In genomic region chr7:148982596-148983219, GRCh38 we compare ENCODE assay signal across 9 cellular contexts. TPM values are rescaled to one million over a fixed set of nuclear protein-coding genes. Genes with fewer than 3 reads are reported as not detected.
A peak's percentile ranks its signal among the peaks of the same experiment; 100 is the strongest.
DNase-seq lines count a peak whose midpoint lies in the region; ATAC-seq and TF ChIP-seq lines count a peak whose summit lies in the region.
"Had no signal": no experiment of that assay in that cellular context is flagged by ENCODE, and none has a peak within 500 bp of the region (broad histone marks: within the 10 kb centered on the region; RNA-seq: fewer than 3 reads in every experiment).

No MANE protein-coding gene starts in this region.

- DNase-seq in heart left ventricle (no peak), Right ventricle myocardium superior (no peak), PC-9 (no peak)
- DNase-seq in effector memory CD4-positive, alpha-beta T cell = no peak

- no TSS peak for BruUV-seq in PC-9 (replicated peaks; lab: Mats Ljungman, UMichigan)

- POLR2A ChIA-PET in PC-9 (lab: Charles Lee; ENCODE audit: unreplicated experiment) = interaction anchor here (0.6 to 0.9 kb wide), 2 partner anchors 16 to 83 kb away, joined by 4 read pairs; no protein-coding TSS in a partner anchor

- H3K4me1 ChIP-seq in heart left ventricle (peaks cover 4 to 44% (median 18%) of the 10 kb centered on the region in 12 donors), PC-9 (replicated peaks; ENCODE audit: insufficient read depth) (peaks cover 20% of the 10 kb centered on the region; the same call in 1 of the 2 replicates)
- peaks cover 5% of the 10 kb centered on the region for H3K4me1 ChIP-seq in effector memory CD4-positive, alpha-beta T cell (ENCODE audit: control insufficient read depth, insufficient read depth, low read length, poor library complexity, severe bottlenecking)
- H3K4me1 ChIP-seq: foreskin keratinocyte had no signal

- H3K36me3 ChIP-seq in heart left ventricle (no peaks in the 10 kb centered on the region), PC-9 (ENCODE audit: low read depth) (no peaks in the 10 kb centered on the region), neural cell (ENCODE audit: insufficient read depth, low read length) (no peaks in the 10 kb centered on the region)
- no peaks in the 10 kb centered on the region for H3K36me3 ChIP-seq in effector memory CD4-positive, alpha-beta T cell (ENCODE audit: control insufficient read depth, insufficient read depth, low read length)

- no peak for TF ChIP-seq EP300 in neural cell (conservative IDR thresholded peaks at IDR 0.05; ENCODE audit: poor library complexity, severe bottlenecking)

- no peaks in the 10 kb centered on the region for H3K79me2 ChIP-seq in PC-9 (ENCODE audit: low read depth)
- H3K79me2 ChIP-seq in neural cell (replicated peaks; ENCODE audit: insufficient read depth, low read length) = no peaks in the 10 kb centered on the region

- TF ChIP-seq CTCF in heart left ventricle (IDR thresholded peaks at IDR 0.05) = no peak
- TF ChIP-seq CTCF in PC-9 (conservative IDR thresholded peaks at IDR 0.05) = no peak
- TF ChIP-seq CTCF in neural cell (IDR thresholded peaks at IDR 0.05; ENCODE audit: poor library complexity, severe bottlenecking) = no peak

- H3F3A ChIP-seq in PC-9 (ENCODE audit: insufficient read depth, low read depth) (peaks cover 29% of the 10 kb centered on the region), neural cell (ENCODE audit: insufficient read depth, low read length, poor library complexity, severe bottlenecking) (peaks cover 8% of the 10 kb centered on the region)

- no peak for TF ChIP-seq RAD21 in neural cell (conservative IDR thresholded peaks at IDR 0.05)

- no peak for TF ChIP-seq POLR2A in heart left ventricle (IDR thresholded peaks at IDR 0.05)

- ATAC-seq in heart left ventricle = no peak
- no peak for ATAC-seq in Right ventricle myocardium superior (ENCODE audit: poor library complexity)
- no peak for ATAC-seq in GM21786 (IDR thresholded peaks at IDR 0.05; ENCODE audit: unreplicated experiment)
- ATAC-seq in GM18861 (IDR thresholded peaks at IDR 0.05; ENCODE audit: unreplicated experiment) = no peak
- ATAC-seq in HG02759 (IDR thresholded peaks at IDR 0.05; ENCODE audit: unreplicated experiment) = no peak

- intact Hi-C loops in heart left ventricle (cut with DNase I) (no loop called here), Right ventricle myocardium superior (cut with DNase I) (no loop called here), PC-9 (cut with micrococcal nuclease; ENCODE audit: unreplicated experiment) (loop anchor here (10.0 kb wide), 1 partner anchor 642 kb away; no protein-coding TSS in a partner anchor)

- H2AFZ ChIP-seq in PC-9 (peak overlapping the region; percentile 70; the same call in 1 of the 2 replicates), neural cell (ENCODE audit: low read depth, low read length) (peak overlapping the region; percentile 81)

- H3K4me2 ChIP-seq in PC-9 = peak overlapping the region; percentile 75
- peak overlapping the region; percentile 88 for H3K4me2 ChIP-seq in neural cell (ENCODE audit: low read length)

- H3K4me3 ChIP-seq in heart left ventricle (peak overlapping the region; percentile 51 to 93 (median 68)), PC-9 (peak overlapping the region; percentile 71), neural cell (ENCODE audit: low read length) (peak overlapping the region; percentile 84)
- peak overlapping the region; percentile 61 for H3K4me3 ChIP-seq in effector memory CD4-positive, alpha-beta T cell (ENCODE audit: insufficient read depth, low read depth, low read length, poor library complexity, severe bottlenecking)

- H3K27ac ChIP-seq in heart left ventricle (peak overlapping the region in 4 of 12 donors; percentile 5 to 56 (median 40)), PC-9 (no peak overlapping the region), neural cell (ENCODE audit: low read length) (peak overlapping the region; percentile 97)
- H3K27ac ChIP-seq in effector memory CD4-positive, alpha-beta T cell (ENCODE audit: insufficient read depth, low read length, poor library complexity, severe bottlenecking) = peak overlapping the region; percentile 65
- H3K27ac ChIP-seq: foreskin keratinocyte had no signal

- H3K9me3 ChIP-seq in heart left ventricle (peaks cover 0 to 4% (median 0%) of the 10 kb centered on the region in 12 donors), PC-9 (ENCODE audit: insufficient read depth, low read depth) (no peaks in the 10 kb centered on the region), neural cell (ENCODE audit: low read length) (no peaks in the 10 kb centered on the region)
- no peaks in the 10 kb centered on the region for H3K9me3 ChIP-seq in effector memory CD4-positive, alpha-beta T cell (ENCODE audit: control insufficient read depth, low read length)

- no peaks in the 10 kb centered on the region for H4K20me1 ChIP-seq in PC-9 (ENCODE audit: insufficient read depth)
- no peaks in the 10 kb centered on the region for H4K20me1 ChIP-seq in neural cell (ENCODE audit: insufficient read depth)

- CTCF ChIA-PET in PC-9 (lab: Charles Lee) = interaction anchor here (0.8 kb wide), 2 partner anchors 20 to 643 kb away, joined by 4 to 8 read pairs; no protein-coding TSS in a partner anchor

- H3K9me2 ChIP-seq in PC-9 (ENCODE audit: insufficient read depth) (no peaks in the 10 kb centered on the region), neural cell (ENCODE audit: insufficient read depth, low read length) (no peaks in the 10 kb centered on the region)

- H3K27me3 ChIP-seq in heart left ventricle (peaks cover 0 to 4% (median 0%) of the 10 kb centered on the region in 9 donors), PC-9 (ENCODE audit: insufficient read depth, low read depth) (no peaks in the 10 kb centered on the region), neural cell (ENCODE audit: insufficient read depth, low read depth, low read length) (no peaks in the 10 kb centered on the region)
- H3K27me3 ChIP-seq in effector memory CD4-positive, alpha-beta T cell (replicated peaks; ENCODE audit: control insufficient read depth, insufficient read depth, low read length, poor library complexity, severe bottlenecking) = no peaks in the 10 kb centered on the region
- H3K27me3 ChIP-seq: foreskin keratinocyte had no signal

- H3K9ac ChIP-seq in neural cell (ENCODE audit: low read length) = peak overlapping the region; percentile 85

- WGBS in heart left ventricle, 4 donors = 2 to 3% (median 2%) methylated on average over 27 of the region's 27 CpGs

TF ChIP-seq in neural cell, 6 proteins besides CTCF, POLR2A, EP300 and RAD21:
- no peak for TF ChIP-seq EZH2 (IDR thresholded peaks at IDR 0.05; ENCODE audit: borderline replicate concordance, insufficient read depth, low read length, poor library complexity, severe bottlenecking)
- TF ChIP-seq SMC3 (conservative IDR thresholded peaks at IDR 0.05; ENCODE audit: poor library complexity) = no peak
- peak; percentile 39 for TF ChIP-seq REST (IDR thresholded peaks at IDR 0.05; ENCODE audit: borderline replicate concordance)
- TF ChIP-seq MXI1 (conservative IDR thresholded peaks at IDR 0.05; ENCODE audit: poor library complexity, severe bottlenecking) = peak; percentile 55
- no peak for TF ChIP-seq POLR2AphosphoS5 (IDR thresholded peaks at IDR 0.05)
- peak; percentile 48 for TF ChIP-seq TAF1 (IDR thresholded peaks at IDR 0.05; ENCODE audit: low read depth)

RNA-seq across cellular contexts. Expression of gene PDIA4, which starts 45.6 kb away (rescaled TPM):
- total RNA-seq in heart left ventricle (10 to 100 TPM; 20.9 to 67.7 (median 33.1) TPM), Right ventricle myocardium superior (32.2 TPM), PC-9 (2021) (200 and 221 TPM in 2 replicates)
- polyA plus RNA-seq in heart left ventricle (10 to 100 TPM in 1 of 2 donors, 1 to 10 TPM in 1; 8.4 to 84.4 TPM), neural cell (41.8 and 45.6 TPM in 2 replicates)
- 45.6 and 51.6 TPM in 2 replicates for polyA minus RNA-seq in neural cell
